In the genomic region with DNA sequence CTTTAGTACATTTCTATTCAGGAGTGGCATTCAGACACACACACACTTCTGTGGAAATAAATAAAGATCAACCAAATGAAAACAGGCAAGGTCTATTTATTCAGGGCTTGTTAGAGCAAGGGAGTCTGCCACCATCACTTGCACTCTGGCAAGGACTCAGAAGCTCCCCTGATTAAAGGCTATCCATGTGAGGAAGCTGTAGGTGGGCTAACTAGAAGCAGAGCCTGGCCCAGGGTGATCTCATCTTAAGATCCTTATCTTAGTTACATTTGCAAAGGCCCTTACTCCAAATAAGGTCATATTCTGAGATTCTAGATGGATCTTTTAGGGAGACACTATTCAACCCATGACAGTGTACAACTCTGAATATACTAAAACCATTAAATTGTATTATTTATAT, we compare ENCODE assay signal across 23 cellular contexts.
"Had no signal": no experiment of that assay in that cellular context is flagged by ENCODE, and none has a peak within 500 bp of the region (broad histone marks: within the 10 kb centered on the region; RNA-seq: fewer than 3 reads in every experiment).

No MANE protein-coding gene starts in this region.

- H3K79me2 ChIP-seq: parathyroid adenoma had no signal

- H3K4me1 ChIP-seq: left lung, neural progenitor cell, parathyroid adenoma, right lobe of liver, stomach, thyroid gland, vagina had no signal

- H3K27me3 Mint-ChIP-seq: progenitor cell of endocrine pancreas had no signal

- H3K4me1 Mint-ChIP-seq: naive thymus-derived CD4-positive, alpha-beta T cell; nephron; neural progenitor cell had no signal

- ATAC-seq: effector memory CD8-positive, alpha-beta T cell; left cardiac atrium; left lung; naive thymus-derived CD4-positive, alpha-beta T cell; right lobe of liver had no signal

- H3K27me3 ChIP-seq: left lung, neural progenitor cell, right lobe of liver, stomach, thyroid gland, vagina had no signal

- H3K36me3 ChIP-seq: left lung, neural progenitor cell, right lobe of liver, stomach, thyroid gland, vagina had no signal

- H3K4me2 ChIP-seq: neural progenitor cell had no signal

- H3K9me3 ChIP-seq: left lung, right lobe of liver, stomach, thyroid gland, vagina had no signal

- H3K9ac ChIP-seq: neural progenitor cell, parathyroid adenoma had no signal

- H2AFZ ChIP-seq: neural progenitor cell, parathyroid adenoma had no signal

- H3K4me3 ChIP-seq: left lung, neural progenitor cell, right lobe of liver, stomach, thyroid gland, vagina had no signal

- H3K36me3 Mint-ChIP-seq: naive thymus-derived CD4-positive, alpha-beta T cell; neural progenitor cell had no signal

- DNase-seq: cortex of kidney; effector memory CD8-positive, alpha-beta T cell; erythroblast; hypothalamus; left cardiac atrium; left lung; mesenchymal stem cell; midbrain; naive thymus-derived CD4-positive, alpha-beta T cell; right lobe of liver; small intestine; stimulated activated CD4-positive, alpha-beta T cell treated with anti-CD3 and anti-CD28 coated beads, Interleukin-15, amount 100 ng/mL, for 24 hours; stimulated activated CD4-positive, alpha-beta T cell treated with anti-CD3 and anti-CD28 coated beads, Interleukin-4, amount 100 ng/mL, for 1 hour; stimulated activated CD8-positive, alpha-beta memory T cell treated with anti-CD3 and anti-CD28 coated beads, Interleukin-4, amount 100 ng/mL, for 48 hours; stimulated activated naive CD4-positive, alpha-beta T cell treated with Interleukin-2 at 50 U/mL for 16 hours; stomach; thyroid gland; trophoblast cell had no signal

- H3K9me3 Mint-ChIP-seq: effector memory CD8-positive, alpha-beta T cell; nephron; neural progenitor cell had no signal

- H3K27ac ChIP-seq: left lung, neural progenitor cell, parathyroid adenoma, right lobe of liver, stomach, thyroid gland, vagina had no signal

- H3K27ac Mint-ChIP-seq: effector memory CD8-positive, alpha-beta T cell; naive thymus-derived CD4-positive, alpha-beta T cell; nephron; neural progenitor cell; progenitor cell of endocrine pancreas had no signal

- H3K4me3 Mint-ChIP-seq: effector memory CD8-positive, alpha-beta T cell; naive thymus-derived CD4-positive, alpha-beta T cell; nephron; neural progenitor cell had no signal
